Comparison of ENCODE assay signal across 1 cellular context in genomic region chr11:116871248-116871647, GRCh38.
TF ChIP-seq lines count a peak whose summit lies in the region.

No MANE protein-coding gene starts in this region.

TF ChIP-seq in WTC11, 78 proteins besides CTCF, POLR2A, EP300 and RAD21:
- no peak for TF ChIP-seq AR (CRISPR knock-in tag; IDR thresholded peaks at IDR 0.05)
- TF ChIP-seq ZNF396 (CRISPR knock-in tag; IDR thresholded peaks at IDR 0.05; ENCODE audit: borderline replicate concordance): no peak
- no peak for TF ChIP-seq PRRX2 (CRISPR knock-in tag; IDR thresholded peaks at IDR 0.05)
- no peak for TF ChIP-seq ATF2 (CRISPR knock-in tag; IDR thresholded peaks at IDR 0.05; ENCODE audit: borderline replicate concordance, low read depth)
- TF ChIP-seq MAX (CRISPR knock-in tag; IDR thresholded peaks at IDR 0.05): no peak
- TF ChIP-seq TP53 (CRISPR knock-in tag; IDR thresholded peaks at IDR 0.05): no peak
- no peak for TF ChIP-seq AFF4 (CRISPR knock-in tag; IDR thresholded peaks at IDR 0.05; ENCODE audit: borderline replicate concordance)
- TF ChIP-seq ETV6 (CRISPR knock-in tag; IDR thresholded peaks at IDR 0.05): no peak
- TF ChIP-seq FOXK1 (CRISPR knock-in tag; IDR thresholded peaks at IDR 0.05): no peak
- no peak for TF ChIP-seq STAT6 (CRISPR knock-in tag; conservative IDR thresholded peaks at IDR 0.05; ENCODE audit: low read depth)
- no peak for TF ChIP-seq ZNF425 (CRISPR knock-in tag; conservative IDR thresholded peaks at IDR 0.05)
- TF ChIP-seq SMAD4 (CRISPR knock-in tag; IDR thresholded peaks at IDR 0.05): no peak
- no peak for TF ChIP-seq NR1H2 (CRISPR knock-in tag; IDR thresholded peaks at IDR 0.05)
TF ChIP-seq in WTC11: peak in this region for 0.
